In the genomic region with DNA sequence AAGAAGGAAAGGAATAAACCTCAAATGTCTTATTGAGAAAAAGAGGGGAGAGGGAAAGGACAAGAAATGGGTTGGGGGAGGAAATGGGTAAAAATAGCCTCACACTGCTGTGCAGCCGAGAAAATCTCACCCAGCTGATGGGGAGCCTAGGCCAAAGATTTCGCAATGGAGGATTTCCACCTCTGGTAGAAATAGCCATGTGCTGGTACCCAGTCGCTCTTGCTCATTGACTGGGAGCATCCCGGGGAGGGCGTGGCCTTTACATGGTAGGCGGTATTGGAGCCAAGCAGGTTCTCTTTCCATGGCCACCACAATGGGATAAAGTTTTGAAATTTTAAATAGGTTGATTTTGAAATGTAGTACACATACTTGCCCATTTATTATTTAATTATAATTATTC, we compare ENCODE assay signal across 2 cellular contexts.
A peak's percentile ranks its signal among the peaks of the same experiment; 100 is the strongest.
TF ChIP-seq lines count a peak whose summit lies in the region.

No MANE protein-coding gene starts in this region.

TF ChIP-seq in GM23338, 12 proteins besides CTCF, POLR2A, EP300 and RAD21:
- TF ChIP-seq JUNB (IDR thresholded peaks at IDR 0.05; ENCODE audit: unreplicated experiment) (no peak), STAT1 (IDR thresholded peaks at IDR 0.05; ENCODE audit: unreplicated experiment) (no peak), EZH2phosphoT487 (IDR thresholded peaks at IDR 0.05; ENCODE audit: unreplicated experiment) (no peak), ETS1 (IDR thresholded peaks at IDR 0.05) (no peak), EZH2 (IDR thresholded peaks at IDR 0.05; ENCODE audit: low read depth, unreplicated experiment) (no peak), ZNF114 (CRISPR knock-in tag; IDR thresholded peaks at IDR 0.05) (no peak), POLR2AphosphoS5 (IDR thresholded peaks at IDR 0.05; ENCODE audit: low read depth) (no peak)
- TF ChIP-seq, protein P1, sequence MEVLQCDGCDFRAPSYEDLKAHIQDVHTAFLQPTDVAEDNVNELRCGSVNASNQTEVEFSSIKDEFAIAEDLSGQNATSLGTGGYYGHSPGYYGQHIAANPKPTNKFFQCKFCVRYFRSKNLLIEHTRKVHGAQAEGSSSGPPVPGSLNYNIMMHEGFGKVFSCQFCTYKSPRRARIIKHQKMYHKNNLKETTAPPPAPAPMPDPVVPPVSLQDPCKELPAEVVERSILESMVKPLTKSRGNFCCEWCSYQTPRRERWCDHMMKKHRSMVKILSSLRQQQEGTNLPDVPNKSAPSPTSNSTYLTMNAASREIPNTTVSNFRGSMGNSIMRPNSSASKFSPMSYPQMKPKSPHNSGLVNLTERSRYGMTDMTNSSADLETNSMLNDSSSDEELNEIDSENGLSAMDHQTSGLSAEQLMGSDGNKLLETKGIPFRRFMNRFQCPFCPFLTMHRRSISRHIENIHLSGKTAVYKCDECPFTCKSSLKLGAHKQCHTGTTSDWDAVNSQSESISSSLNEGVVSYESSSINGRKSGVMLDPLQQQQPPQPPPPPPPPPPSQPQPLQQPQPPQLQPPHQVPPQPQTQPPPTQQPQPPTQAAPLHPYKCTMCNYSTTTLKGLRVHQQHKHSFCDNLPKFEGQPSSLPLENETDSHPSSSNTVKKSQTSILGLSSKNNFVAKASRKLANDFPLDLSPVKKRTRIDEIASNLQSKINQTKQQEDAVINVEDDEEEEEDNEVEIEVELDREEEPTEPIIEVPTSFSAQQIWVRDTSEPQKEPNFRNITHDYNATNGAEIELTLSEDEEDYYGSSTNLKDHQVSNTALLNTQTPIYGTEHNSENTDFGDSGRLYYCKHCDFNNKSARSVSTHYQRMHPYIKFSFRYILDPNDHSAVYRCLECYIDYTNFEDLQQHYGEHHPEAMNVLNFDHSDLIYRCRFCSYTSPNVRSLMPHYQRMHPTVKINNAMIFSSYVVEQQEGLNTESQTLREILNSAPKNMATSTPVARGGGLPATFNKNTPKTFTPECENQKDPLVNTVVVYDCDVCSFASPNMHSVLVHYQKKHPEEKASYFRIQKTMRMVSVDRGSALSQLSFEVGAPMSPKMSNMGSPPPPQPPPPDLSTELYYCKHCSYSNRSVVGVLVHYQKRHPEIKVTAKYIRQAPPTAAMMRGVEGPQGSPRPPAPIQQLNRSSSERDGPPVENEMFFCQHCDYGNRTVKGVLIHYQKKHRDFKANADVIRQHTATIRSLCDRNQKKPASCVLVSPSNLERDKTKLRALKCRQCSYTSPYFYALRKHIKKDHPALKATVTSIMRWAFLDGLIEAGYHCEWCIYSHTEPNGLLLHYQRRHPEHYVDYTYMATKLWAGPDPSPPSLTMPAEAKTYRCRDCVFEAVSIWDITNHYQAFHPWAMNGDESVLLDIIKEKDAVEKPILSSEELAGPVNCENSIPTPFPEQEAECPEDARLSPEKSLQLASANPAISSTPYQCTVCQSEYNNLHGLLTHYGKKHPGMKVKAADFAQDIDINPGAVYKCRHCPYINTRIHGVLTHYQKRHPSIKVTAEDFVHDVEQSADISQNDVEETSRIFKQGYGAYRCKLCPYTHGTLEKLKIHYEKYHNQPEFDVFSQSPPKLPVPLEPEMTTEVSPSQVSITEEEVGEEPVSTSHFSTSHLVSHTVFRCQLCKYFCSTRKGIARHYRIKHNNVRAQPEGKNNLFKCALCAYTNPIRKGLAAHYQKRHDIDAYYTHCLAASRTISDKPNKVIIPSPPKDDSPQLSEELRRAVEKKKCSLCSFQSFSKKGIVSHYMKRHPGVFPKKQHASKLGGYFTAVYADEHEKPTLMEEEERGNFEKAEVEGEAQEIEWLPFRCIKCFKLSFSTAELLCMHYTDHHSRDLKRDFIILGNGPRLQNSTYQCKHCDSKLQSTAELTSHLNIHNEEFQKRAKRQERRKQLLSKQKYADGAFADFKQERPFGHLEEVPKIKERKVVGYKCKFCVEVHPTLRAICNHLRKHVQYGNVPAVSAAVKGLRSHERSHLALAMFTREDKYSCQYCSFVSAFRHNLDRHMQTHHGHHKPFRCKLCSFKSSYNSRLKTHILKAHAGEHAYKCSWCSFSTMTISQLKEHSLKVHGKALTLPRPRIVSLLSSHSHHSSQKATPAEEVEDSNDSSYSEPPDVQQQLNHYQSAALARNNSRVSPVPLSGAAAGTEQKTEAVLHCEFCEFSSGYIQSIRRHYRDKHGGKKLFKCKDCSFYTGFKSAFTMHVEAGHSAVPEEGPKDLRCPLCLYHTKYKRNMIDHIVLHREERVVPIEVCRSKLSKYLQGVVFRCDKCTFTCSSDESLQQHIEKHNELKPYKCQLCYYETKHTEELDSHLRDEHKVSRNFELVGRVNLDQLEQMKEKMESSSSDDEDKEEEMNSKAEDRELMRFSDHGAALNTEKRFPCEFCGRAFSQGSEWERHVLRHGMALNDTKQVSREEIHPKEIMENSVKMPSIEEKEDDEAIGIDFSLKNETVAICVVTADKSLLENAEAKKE (CRISPR knock-in tag; IDR thresholded peaks at IDR 0.05): no peak

TF ChIP-seq in H1, 55 proteins besides CTCF, POLR2A, EP300 and RAD21:
- TF ChIP-seq SIRT6 (IDR thresholded peaks at IDR 0.05; ENCODE audit: low read length) (no peak), SAP30 (IDR thresholded peaks at IDR 0.05; ENCODE audit: insufficient read depth, insufficient replicate concordance, low read length) (no peak), SUZ12 (IDR thresholded peaks at IDR 0.05; ENCODE audit: low read length) (no peak), MAX (IDR thresholded peaks at IDR 0.05) (0 out of 2 replicates have a peak, but pooled peaks have one; percentile 31), ZNF274 (IDR thresholded peaks at IDR 0.05; ENCODE audit: borderline replicate concordance, extremely low read depth, low read length) (no peak), RFX5 (IDR thresholded peaks at IDR 0.05; ENCODE audit: borderline replicate concordance, low read depth, low read length) (no peak), CEBPB (IDR thresholded peaks at IDR 0.05; ENCODE audit: low read depth, low read length) (peak; percentile 97), BCL11A (IDR thresholded peaks at IDR 0.05; ENCODE audit: low read depth in 2 of 2, low read length in 2 of 2) (no peak), TEAD4 (IDR thresholded peaks at IDR 0.05; ENCODE audit: low read depth, low read length) (no peak), RXRA (IDR thresholded peaks at IDR 0.05; ENCODE audit: insufficient read depth, low read depth, low read length) (no peak), SP4 (IDR thresholded peaks at IDR 0.05; ENCODE audit: low read length) (no peak)
TF ChIP-seq in H1: peak in this region for 2.
